In genomic region chr15:52683585-52683984, GRCh38 we compare ENCODE assay signal across 8 cellular contexts. TPM values are rescaled to one million over a fixed set of nuclear protein-coding genes. Genes with fewer than 3 reads are reported as not detected.
DNase-seq lines count a peak whose midpoint lies in the region; ATAC-seq and TF ChIP-seq lines count a peak whose summit lies in the region.

No MANE protein-coding gene starts in this region.

- DNase-seq in GM10266 (ENCODE audit: extremely low spot score), result peak; percentile 45
- peak; percentile 54 for DNase-seq in GM20000 (ENCODE audit: low spot score)
- no peak for DNase-seq in activated B cell treated with CpG ODN at 0.5 μM for 24 hours
- DNase-seq in NCI-H1694 treated with DMSO at 0.1 percent for 48 hours (lab: John Stamatoyannopoulos, UW), result no peak
- no peak for DNase-seq in ACHN
- DNase-seq in cardiac septum (ENCODE audit: low spot score), result no peak
- DNase-seq in central memory CD4-positive, alpha-beta T cell, result no peak

- intact Hi-C loops in activated B cell treated with CpG ODN at 0.5 μM for 24 hours (cut with micrococcal nuclease) (loop anchor here (1.0 to 5.0 kb wide), 4 partner anchors 26 to 951 kb away; no protein-coding TSS in a partner anchor), cardiac septum (cut with DNase I) (no loop called here)

- peak overlapping the region; percentile 98 for H3K27ac Mint-ChIP-seq in activated B cell treated with CpG ODN at 0.5 μM for 24 hours

- ATAC-seq in HG03342 (IDR thresholded peaks at IDR 0.05; ENCODE audit: unreplicated experiment), result peak; percentile 53
- peak; percentile 52 for ATAC-seq in activated B cell treated with CpG ODN at 0.5 μM for 24 hours (ENCODE audit: low read depth)

- H3K27me3 Mint-ChIP-seq in activated B cell treated with CpG ODN at 0.5 μM for 24 hours, result no peaks in the 10 kb centered on the region

- H3K4me3 Mint-ChIP-seq in activated B cell treated with CpG ODN at 0.5 μM for 24 hours, result peak overlapping the region; percentile 77

- H3K9me3 Mint-ChIP-seq in activated B cell treated with CpG ODN at 0.5 μM for 24 hours, result no peaks in the 10 kb centered on the region

- CTCF ChIA-PET in activated B cell treated with CpG ODN at 0.5 μM for 24 hours (lab: Charles Lee), result interaction anchor here (0.8 to 1.5 kb wide), 4 partner anchors 26 to 429 kb away, joined by 3 to 4 read pairs (median 4); no protein-coding TSS in a partner anchor

- no peak for TF ChIP-seq CTCF in GM10266 (IDR thresholded peaks at IDR 0.05; ENCODE audit: control insufficient read depth, insufficient read depth, low read depth, missing control alignments)
- TF ChIP-seq CTCF in GM20000 (IDR thresholded peaks at IDR 0.05; ENCODE audit: extremely low read depth, missing control alignments), result no peak
- no peak for TF ChIP-seq CTCF in activated B cell treated with CpG ODN at 0.5 μM for 24 hours (IDR thresholded peaks at IDR 0.05)

- POLR2A ChIA-PET in activated B cell treated with CpG ODN at 0.5 μM for 24 hours (lab: Charles Lee), result interaction anchor here (0.5 to 3.5 kb wide), 8 partner anchors 9 to 504 kb away, joined by 3 to 22 read pairs (median 4); no protein-coding TSS in a partner anchor

- H3K36me3 Mint-ChIP-seq in activated B cell treated with CpG ODN at 0.5 μM for 24 hours (ENCODE audit: low read depth), result peaks cover 14% of the 10 kb centered on the region

- peaks cover 72% of the 10 kb centered on the region for H3K4me1 Mint-ChIP-seq in activated B cell treated with CpG ODN at 0.5 μM for 24 hours

- in situ Hi-C loops in ACHN (cut with HindIII; ENCODE audit: low pct_ligation_motif_present, low pct_unique_long_range_greater_than_20kb, low sequenced_read_pairs), result no loop called here

RNA-seq across cellular contexts. Expression of gene ATOSA, which starts 4.4 kb away (rescaled TPM):
- total RNA-seq in activated B cell treated with CpG ODN at 0.5 μM for 24 hours (73.8 and 96.8 TPM in 2 replicates), cardiac septum (31.5 TPM)

Comparison
In these comparisons a context has a peak if more than half of its experiments do, and no peak if none do; other contexts are left out.
1. DNase-seq: peak in GM10266 (single experiment) and GM20000 (single experiment); none in activated B cell treated with CpG ODN at 0.5 μM for 24 hours (single experiment), NCI-H1694 treated with DMSO at 0.1 percent for 48 hours (single experiment), ACHN (single experiment), cardiac septum (single experiment) and central memory CD4-positive, alpha-beta T cell (single experiment).